7 cellular contexts compared by ENCODE assay signal in genomic region chr6:150014623-150015280, GRCh38. TPM values are rescaled to one million over a fixed set of nuclear protein-coding genes. Genes with fewer than 3 reads are reported as not detected.
"Had no signal": no experiment of that assay in that cellular context is flagged by ENCODE, and none has a peak within 500 bp of the region (broad histone marks: within the 10 kb centered on the region; RNA-seq: fewer than 3 reads in every experiment).

No MANE protein-coding gene starts in this region.

RNA-seq across cellular contexts. Expression of gene RAET1L, which starts 10.6 kb away (rescaled TPM):
- total RNA-seq: activated T-helper 2 cell treated with anti-CD3 and anti-CD28 coated beads, Interferon-gamma antibody, Interleukin-2, Interleukin-4, amounts not matched to agents 10 μg/mL and 5 μg/mL and 100 μg/mL, durations not matched to agents 14 hours and 24 hours and 36 hours; esophagus muscularis mucosa; heart right ventricle; prostate gland; right atrium auricular region; skeletal muscle tissue; T-helper 1 cell treated with Interleukin-12 subunit alpha and Interleukin-12 subunit beta and Interleukin-4 antibody, amounts not matched to agents 30 ng/mL and 1 ng/mL, for 36 hours had no signal

RNA-seq across cellular contexts. Expression of gene ULBP1, which starts 51.0 kb away (rescaled TPM):
- total RNA-seq: skeletal muscle tissue had no signal
